20 cellular contexts compared by ENCODE assay signal in genomic region chr9:110283736-110284135, GRCh38. TPM values are rescaled to one million over a fixed set of nuclear protein-coding genes. Genes with fewer than 3 reads are reported as not detected.
A peak's percentile ranks its signal among the peaks of the same experiment; 100 is the strongest.
DNase-seq lines count a peak whose midpoint lies in the region; ATAC-seq lines count a peak whose summit lies in the region.
"Had no signal": no experiment of that assay in that cellular context is flagged by ENCODE, and none has a peak within 500 bp of the region (broad histone marks: within the 10 kb centered on the region; RNA-seq: fewer than 3 reads in every experiment).

No MANE protein-coding gene starts in this region.

- H3K27me3 ChIP-seq in duodenal mucosa (ENCODE audit: control insufficient read depth in 1 of 2, insufficient read depth in 2 of 2, low read length in 2 of 2) = no peaks in the 10 kb centered on the region
- H3K27me3 ChIP-seq in muscle layer of duodenum (ENCODE audit: low read depth, low read length) = no peaks in the 10 kb centered on the region
- H3K27me3 ChIP-seq: left lung had no signal

- DNase-seq in NCI-H1694 (lab: John Stamatoyannopoulos, UW) = peak; percentile 71
- DNase-seq in activated T-cell treated with anti-CD3 and anti-CD28 coated beads, Interleukin-2, amount 50 U/mL, for 24 hours = no peak
- DNase-seq in T-helper 2 cell = no peak
- DNase-seq: activated CD4-positive, alpha-beta memory T cell treated with anti-CD3 and anti-CD28 coated beads, Interleukin-2, amount 10 ng/mL, durations not matched to agents 7 days and 5 days; activated effector memory CD4-positive, alpha-beta T cell treated with Interleukin-2 at 50 U/mL for 16 hours; AML-193; effector memory CD4-positive, alpha-beta T cell; HCEC 1CT; left lung; MV-4-11; NCI-H526; Right ventricle myocardium superior had no signal

- ATAC-seq in GM19324 (IDR thresholded peaks at IDR 0.05; ENCODE audit: low FRiP score, unreplicated experiment) (peak; percentile 64), GM21576 (IDR thresholded peaks at IDR 0.05; ENCODE audit: unreplicated experiment) (no peak)
- no peak for ATAC-seq in activated T-helper 17 cell treated with anti-CD3 and anti-CD28 coated beads, Interleukin-2, amount 50 U/mL, for 72 hours (replicated peaks)
- ATAC-seq: left lung had no signal

- H3K9me3 ChIP-seq in duodenal mucosa (ENCODE audit: control insufficient read depth in 1 of 2, low read length in 2 of 2) (no peaks in the 10 kb centered on the region), muscle layer of duodenum (ENCODE audit: control insufficient read depth in 1 of 2, low read length in 2 of 2) (no peaks in the 10 kb centered on the region)
- H3K9me3 ChIP-seq: left lung had no signal

- peaks cover 15 to 29% of the 10 kb centered on the region in 2 donors for H3K4me1 ChIP-seq in duodenal mucosa (ENCODE audit: control insufficient read depth in 1 of 2, insufficient read depth in 2 of 2, low read length in 2 of 2)
- no peaks in the 10 kb centered on the region for H3K4me1 ChIP-seq in muscle layer of duodenum (ENCODE audit: control insufficient read depth in 1 of 2, insufficient read depth in 2 of 2, low read length in 2 of 2)
- H3K4me1 ChIP-seq: left lung had no signal

- no peaks in the 10 kb centered on the region for H3K36me3 Mint-ChIP-seq in activated T-helper 17 cell treated with anti-CD3 and anti-CD28 coated beads, Interleukin-2, amount 50 U/mL, for 72 hours (ENCODE audit: low read depth)
- H3K36me3 Mint-ChIP-seq in activated T-cell treated with anti-CD3 and anti-CD28 coated beads, Interleukin-2, amount 50 U/mL, for 24 hours (ENCODE audit: low read depth) = no peaks in the 10 kb centered on the region

- H3K4me3 ChIP-seq in duodenal mucosa (ENCODE audit: low read depth in 1 of 2, low read length in 2 of 2) (peak overlapping the region; percentile 29 to 45), muscle layer of duodenum (ENCODE audit: low read depth in 1 of 2, low read length in 2 of 2) (no peak overlapping the region)
- H3K4me3 ChIP-seq: left lung had no signal

- H3K4me1 Mint-ChIP-seq in activated T-helper 17 cell treated with anti-CD3 and anti-CD28 coated beads, Interleukin-2, amount 50 U/mL, for 72 hours = no peaks in the 10 kb centered on the region
- H3K4me1 Mint-ChIP-seq in activated T-cell treated with anti-CD3 and anti-CD28 coated beads, Interleukin-2, amount 50 U/mL, for 24 hours (ENCODE audit: low read depth) = peaks cover 5% of the 10 kb centered on the region
- H3K4me1 Mint-ChIP-seq: activated CD4-positive, alpha-beta memory T cell treated with anti-CD3 and anti-CD28 coated beads, Interleukin-2, amount 10 ng/mL, durations not matched to agents 7 days and 5 days; neural crest cell had no signal

- peaks cover 5% of the 10 kb centered on the region for H3K27me3 Mint-ChIP-seq in activated T-helper 17 cell treated with anti-CD3 and anti-CD28 coated beads, Interleukin-2, amount 50 U/mL, for 72 hours
- H3K27me3 Mint-ChIP-seq in activated T-cell treated with anti-CD3 and anti-CD28 coated beads, Interleukin-2, amount 50 U/mL, for 24 hours = peaks cover 20% of the 10 kb centered on the region
- H3K27me3 Mint-ChIP-seq: activated CD4-positive, alpha-beta memory T cell treated with anti-CD3 and anti-CD28 coated beads, Interleukin-2, amount 10 ng/mL, durations not matched to agents 7 days and 5 days had no signal

- no peak overlapping the region for H3K27ac Mint-ChIP-seq in activated T-helper 17 cell treated with anti-CD3 and anti-CD28 coated beads, Interleukin-2, amount 50 U/mL, for 72 hours
- H3K27ac Mint-ChIP-seq in activated T-cell treated with anti-CD3 and anti-CD28 coated beads, Interleukin-2, amount 50 U/mL, for 24 hours = no peak overlapping the region
- H3K27ac Mint-ChIP-seq: activated CD4-positive, alpha-beta memory T cell treated with anti-CD3 and anti-CD28 coated beads, Interleukin-2, amount 10 ng/mL, durations not matched to agents 7 days and 5 days had no signal

- H3K27ac ChIP-seq in duodenal mucosa (ENCODE audit: low read depth, low read length) (peak overlapping the region; percentile 44), muscle layer of duodenum (ENCODE audit: low read length) (peak overlapping the region; percentile 21)
- H3K27ac ChIP-seq: left lung had no signal

- no peak overlapping the region for H3K4me3 Mint-ChIP-seq in activated T-helper 17 cell treated with anti-CD3 and anti-CD28 coated beads, Interleukin-2, amount 50 U/mL, for 72 hours
- no peak overlapping the region for H3K4me3 Mint-ChIP-seq in activated T-cell treated with anti-CD3 and anti-CD28 coated beads, Interleukin-2, amount 50 U/mL, for 24 hours
- H3K4me3 Mint-ChIP-seq: activated CD4-positive, alpha-beta memory T cell treated with anti-CD3 and anti-CD28 coated beads, Interleukin-2, amount 10 ng/mL, durations not matched to agents 7 days and 5 days; neural crest cell had no signal

- H3K9ac ChIP-seq in duodenal mucosa (ENCODE audit: low read depth in 1 of 2, low read length in 2 of 2) = no peak overlapping the region

- H3K36me3 ChIP-seq in duodenal mucosa (ENCODE audit: control insufficient read depth in 1 of 2, insufficient read depth in 2 of 2, low read length in 2 of 2) (no peaks in the 10 kb centered on the region), muscle layer of duodenum (ENCODE audit: control insufficient read depth in 1 of 2, insufficient read depth in 2 of 2, low read length in 2 of 2) (no peaks in the 10 kb centered on the region)
- H3K36me3 ChIP-seq: left lung had no signal

- no peaks in the 10 kb centered on the region for H3K9me3 Mint-ChIP-seq in activated T-helper 17 cell treated with anti-CD3 and anti-CD28 coated beads, Interleukin-2, amount 50 U/mL, for 72 hours
- H3K9me3 Mint-ChIP-seq in activated T-cell treated with anti-CD3 and anti-CD28 coated beads, Interleukin-2, amount 50 U/mL, for 24 hours = no peaks in the 10 kb centered on the region
- H3K9me3 Mint-ChIP-seq: activated CD4-positive, alpha-beta memory T cell treated with anti-CD3 and anti-CD28 coated beads, Interleukin-2, amount 10 ng/mL, durations not matched to agents 7 days and 5 days had no signal

RNA-seq across cellular contexts. Expression of gene TXN, which starts 27.4 kb away (rescaled TPM):
- 100 to 1,000 TPM; 349 to 627 TPM for total RNA-seq in activated T-helper 17 cell treated with anti-CD3 and anti-CD28 coated beads, Interleukin-2, amount 50 U/mL, for 72 hours

RNA-seq across cellular contexts. Expression of gene TXNDC8, which starts 53.9 kb away (rescaled TPM):
- not detected for total RNA-seq in activated T-helper 17 cell treated with anti-CD3 and anti-CD28 coated beads, Interleukin-2, amount 50 U/mL, for 72 hours
- total RNA-seq: activated CD4-positive, alpha-beta memory T cell treated with anti-CD3 and anti-CD28 coated beads, Interleukin-2, amount 10 ng/mL, durations not matched to agents 7 days and 5 days; Daoy; glomerular endothelial cell; left lung; neural crest cell; Right ventricle myocardium superior had no signal

Comparison
In these comparisons a context has a peak if more than half of its experiments do, and no peak if none do; other contexts are left out.
1. H3K4me3 ChIP-seq: peak in duodenal mucosa (2 of 2); none in muscle layer of duodenum (0 of 2).